16 cellular contexts compared by ENCODE assay signal in genomic region chr6:18213439-18213838, GRCh38. TPM values are rescaled to one million over a fixed set of nuclear protein-coding genes. Genes with fewer than 3 reads are reported as not detected.
DNase-seq lines count a peak whose midpoint lies in the region; ATAC-seq, FAIRE-seq and TF ChIP-seq lines count a peak whose summit lies in the region.
"Had no signal": no experiment of that assay in that cellular context is flagged by ENCODE, and none has a peak within 500 bp of the region (broad histone marks: within the 10 kb centered on the region; RNA-seq: fewer than 3 reads in every experiment).

No MANE protein-coding gene starts in this region.

- no peaks in the 10 kb centered on the region for H3K27me3 Mint-ChIP-seq in activated T-cell treated with anti-CD3 and anti-CD28 coated beads, Interleukin-2, amount 50 U/mL, for 72 hours (ENCODE audit: low read depth)
- H3K27me3 Mint-ChIP-seq in IgD-negative memory B cell, result no peaks in the 10 kb centered on the region
- H3K27me3 Mint-ChIP-seq in activated CD8-positive, alpha-beta T cell treated with anti-CD3 and anti-CD28 coated beads for 36 hours, result no peaks in the 10 kb centered on the region

- intact Hi-C loops in activated CD8-positive, alpha-beta T cell treated with anti-CD3 and anti-CD28 coated beads for 36 hours (cut with micrococcal nuclease), result no loop called here

- no peak for DNase-seq in activated T-cell treated with anti-CD3 and anti-CD28 coated beads, Interleukin-2, amount 50 U/mL, for 72 hours
- DNase-seq in activated T-cell treated with anti-CD3 and anti-CD28 coated beads, Interleukin-2, amount 50 U/mL, for 48 hours, result no peak
- peak; percentile 4 for DNase-seq in activated CD8-positive, alpha-beta T cell treated with anti-CD3 and anti-CD28 coated beads for 36 hours
- DNase-seq in suprapubic skin (ENCODE audit: low spot score in 2 of 2), result no peak
- DNase-seq in urothelium cell line (ENCODE audit: low spot score), result no peak
- DNase-seq: DMS79, Kasumi-1, NCI-H187 treated with DMSO at 0.1 percent for 48 hours, NCI-H2171, NCI-H82 had no signal

- H3K27me3 ChIP-seq in neutrophil (no peaks in the 10 kb centered on the region), suprapubic skin (no peaks in the 10 kb centered on the region)

- WGBS in suprapubic skin, result 95% methylated on average over 9 of the region's 9 CpGs

- no peak for TF ChIP-seq POLR2A in suprapubic skin (IDR thresholded peaks at IDR 0.05)

- no peak overlapping the region for H3K27ac Mint-ChIP-seq in activated T-cell treated with anti-CD3 and anti-CD28 coated beads, Interleukin-2, amount 50 U/mL, for 72 hours
- peak overlapping the region in 2 of 3 donors; percentile 28 to 85 for H3K27ac Mint-ChIP-seq in IgD-negative memory B cell
- no peak overlapping the region for H3K27ac Mint-ChIP-seq in activated CD8-positive, alpha-beta T cell treated with anti-CD3 and anti-CD28 coated beads for 36 hours

- peak in 1 of 2 donors; percentile 30 for ATAC-seq in activated T-cell treated with anti-CD3 and anti-CD28 coated beads, Interleukin-2, amount 50 U/mL, for 72 hours (replicated peaks in 1 of 2)
- no peak for ATAC-seq in activated CD8-positive, alpha-beta T cell treated with anti-CD3 and anti-CD28 coated beads for 36 hours
- no peak for ATAC-seq in GM19351 (IDR thresholded peaks at IDR 0.05; ENCODE audit: unreplicated experiment)
- ATAC-seq: HepG2 had no signal

- FAIRE-seq in urothelium cell line (lab: Jason Lieb, UNC), result no peak
- FAIRE-seq: A204.1, HepG2 had no signal

- H3K27ac ChIP-seq in neutrophil, result peak overlapping the region; percentile 88
- no peak overlapping the region for H3K27ac ChIP-seq in suprapubic skin

- TF ChIP-seq EP300 in suprapubic skin (IDR thresholded peaks at IDR 0.05), result no peak

- TF ChIP-seq CTCF in activated CD8-positive, alpha-beta T cell treated with anti-CD3 and anti-CD28 coated beads for 36 hours (IDR thresholded peaks at IDR 0.05), result no peak
- TF ChIP-seq CTCF in neutrophil (IDR thresholded peaks at IDR 0.05) (no peak), suprapubic skin (IDR thresholded peaks at IDR 0.05) (no peak)

- peaks cover 32% of the 10 kb centered on the region for H3K4me1 Mint-ChIP-seq in activated T-cell treated with anti-CD3 and anti-CD28 coated beads, Interleukin-2, amount 50 U/mL, for 72 hours (ENCODE audit: low read depth)
- peaks cover 28 to 41% (median 33%) of the 10 kb centered on the region in 3 donors for H3K4me1 Mint-ChIP-seq in IgD-negative memory B cell
- H3K4me1 Mint-ChIP-seq in activated CD8-positive, alpha-beta T cell treated with anti-CD3 and anti-CD28 coated beads for 36 hours (ENCODE audit: low read depth), result peaks cover 18% of the 10 kb centered on the region

- no peaks in the 10 kb centered on the region for H3K9me3 ChIP-seq in neutrophil
- H3K9me3 ChIP-seq in suprapubic skin, result no peaks in the 10 kb centered on the region

- peaks cover 0 to 9% of the 10 kb centered on the region in 2 donors for H3K36me3 Mint-ChIP-seq in activated T-cell treated with anti-CD3 and anti-CD28 coated beads, Interleukin-2, amount 50 U/mL, for 72 hours (ENCODE audit: insufficient read depth in 2 of 2)
- H3K36me3 Mint-ChIP-seq in IgD-negative memory B cell, result peaks cover 16% of the 10 kb centered on the region
- H3K36me3 Mint-ChIP-seq in activated CD8-positive, alpha-beta T cell treated with anti-CD3 and anti-CD28 coated beads for 36 hours (ENCODE audit: low read depth), result peaks cover 26% of the 10 kb centered on the region

- H3K4me3 ChIP-seq in neutrophil (ENCODE audit: low read depth in 1 of 2, low read length in 1 of 2), result no peak overlapping the region
- no peak overlapping the region for H3K4me3 ChIP-seq in suprapubic skin

- H3K36me3 ChIP-seq in neutrophil (peaks cover 87% of the 10 kb centered on the region), suprapubic skin (peaks cover 52% of the 10 kb centered on the region)

- H3K4me1 ChIP-seq in neutrophil (ENCODE audit: control insufficient read depth in 1 of 2, insufficient read depth in 1 of 2, low read depth in 1 of 2, low read length in 1 of 2), result peaks cover 21 to 31% of the 10 kb centered on the region in 2 experiments
- H3K4me1 ChIP-seq in suprapubic skin, result no peaks in the 10 kb centered on the region

- CTCF ChIA-PET in activated CD8-positive, alpha-beta T cell treated with anti-CD3 and anti-CD28 coated beads for 36 hours (lab: Charles Lee), result no interaction called here

- H3K9me3 Mint-ChIP-seq in activated T-cell treated with anti-CD3 and anti-CD28 coated beads, Interleukin-2, amount 50 U/mL, for 72 hours, result no peaks in the 10 kb centered on the region
- H3K9me3 Mint-ChIP-seq in IgD-negative memory B cell, result no peaks in the 10 kb centered on the region
- H3K9me3 Mint-ChIP-seq in activated CD8-positive, alpha-beta T cell treated with anti-CD3 and anti-CD28 coated beads for 36 hours, result no peaks in the 10 kb centered on the region

- peak overlapping the region; percentile 46 to 71 for H3K4me3 Mint-ChIP-seq in activated T-cell treated with anti-CD3 and anti-CD28 coated beads, Interleukin-2, amount 50 U/mL, for 72 hours
- peak overlapping the region in 2 of 4 donors; percentile 12 to 17 for H3K4me3 Mint-ChIP-seq in IgD-negative memory B cell
- no peak overlapping the region for H3K4me3 Mint-ChIP-seq in activated CD8-positive, alpha-beta T cell treated with anti-CD3 and anti-CD28 coated beads for 36 hours
- H3K4me3 Mint-ChIP-seq: CD14-positive monocyte had no signal

- POLR2A ChIA-PET in activated CD8-positive, alpha-beta T cell treated with anti-CD3 and anti-CD28 coated beads for 36 hours (lab: Charles Lee), result interaction anchor here (0.6 to 1.2 kb wide), 2 partner anchors 13 to 506 kb away, joined by 3 to 4 read pairs; partner anchors contain the start of gene NUP153

RNA-seq across cellular contexts. Expression of gene DEK, which starts 50.9 kb away (rescaled TPM):
- 100 to 1,000 TPM; 175 to 204 TPM for total RNA-seq in activated T-cell treated with anti-CD3 and anti-CD28 coated beads, Interleukin-2, amount 50 U/mL, for 72 hours
- polyA plus RNA-seq in IgD-negative memory B cell, result 83.3 TPM
- total RNA-seq in activated CD8-positive, alpha-beta T cell treated with anti-CD3 and anti-CD28 coated beads for 36 hours, result 100 to 1,000 TPM; 185 to 191 TPM
- 10 to 100 TPM; 57.6 to 90.3 (median 64.4) TPM for total RNA-seq in suprapubic skin

RNA-seq across cellular contexts. Expression of gene KDM1B, which starts 58.2 kb away (rescaled TPM):
- 10 to 100 TPM in 1 of 2 donors, 1 to 10 TPM in 1; 9.9 to 12.2 TPM for total RNA-seq in activated T-cell treated with anti-CD3 and anti-CD28 coated beads, Interleukin-2, amount 50 U/mL, for 72 hours
- 2.3 TPM for polyA plus RNA-seq in IgD-negative memory B cell
- total RNA-seq in activated CD8-positive, alpha-beta T cell treated with anti-CD3 and anti-CD28 coated beads for 36 hours, result 10 to 100 TPM; 10.9 to 12.2 TPM
- total RNA-seq in suprapubic skin, result 10 to 100 TPM; 28.3 to 32.5 (median 29.6) TPM

RNA-seq across cellular contexts. Expression of gene TPMT, which starts 58.6 kb away (rescaled TPM):
- total RNA-seq in activated T-cell treated with anti-CD3 and anti-CD28 coated beads, Interleukin-2, amount 50 U/mL, for 72 hours, result 1 to 10 TPM; 6.7 to 8.2 TPM
- polyA plus RNA-seq in IgD-negative memory B cell, result 5.4 TPM
- total RNA-seq in activated CD8-positive, alpha-beta T cell treated with anti-CD3 and anti-CD28 coated beads for 36 hours, result 1 to 10 TPM; 6.6 to 7.0 TPM
- 10 to 100 TPM in 2 of 4 donors, 1 to 10 TPM in 2; 6.7 to 14.4 (median 9.7) TPM for total RNA-seq in suprapubic skin

Comparison
In these comparisons a context has a peak if more than half of its experiments do, and no peak if none do; other contexts are left out.
1. H3K27ac Mint-ChIP-seq: peak in IgD-negative memory B cell (2 of 3); none in activated T-cell treated with anti-CD3 and anti-CD28 coated beads, Interleukin-2, amount 50 U/mL, for 72 hours (single experiment) and activated CD8-positive, alpha-beta T cell treated with anti-CD3 and anti-CD28 coated beads for 36 hours (single experiment).